In genomic region chr15:96827981-96828380, GRCh38 we compare ENCODE assay signal across 34 cellular contexts.
"Had no signal": no experiment of that assay in that cellular context is flagged by ENCODE, and none has a peak within 500 bp of the region (broad histone marks: within the 10 kb centered on the region; RNA-seq: fewer than 3 reads in every experiment).

No MANE protein-coding gene starts in this region.

- H3K27me3 ChIP-seq: MG63 had no signal

- H3K36me3 ChIP-seq: MG63 had no signal

- H3K9me3 ChIP-seq: MG63 had no signal

- H3K4me3 ChIP-seq: MG63 had no signal

- DNase-seq: Karpas-422, Kasumi-1, MG63, MM.1S, MV-4-11, NCI-H1048, NCI-H1092, NCI-H1092 treated with DMSO at 0.1 percent for 48 hours, NCI-H1105, NCI-H1105 treated with DMSO at 0.1 percent for 48 hours, NCI-H1417, NCI-H1417 treated with DMSO at 0.1 percent for 48 hours, NCI-H1436, NCI-H1436 treated with DMSO at 0.1 percent for 48 hours, NCI-H146, NCI-H1694, NCI-H1694 treated with DMSO at 0.1 percent for 48 hours, NCI-H187, NCI-H187 treated with DMSO at 0.1 percent for 48 hours, NCI-H1930, NCI-H2029, NCI-H2029 treated with DMSO at 0.1 percent for 48 hours, NCI-H2081, NCI-H2081 treated with DMSO at 0.1 percent for 48 hours, NCI-H2107, NCI-H2171, NCI-H2171 treated with DMSO at 0.1 percent for 48 hours, NCI-H2227 treated with DMSO at 0.1 percent for 48 hours, NCI-H226, NCI-H345, NCI-H446, NCI-H446 treated with DMSO at 0.1 percent for 48 hours, NCI-H510A, NCI-H510A treated with DMSO at 0.1 percent for 48 hours had no signal
